Comparison of ENCODE assay signal across 1 cellular context in the genomic region with DNA sequence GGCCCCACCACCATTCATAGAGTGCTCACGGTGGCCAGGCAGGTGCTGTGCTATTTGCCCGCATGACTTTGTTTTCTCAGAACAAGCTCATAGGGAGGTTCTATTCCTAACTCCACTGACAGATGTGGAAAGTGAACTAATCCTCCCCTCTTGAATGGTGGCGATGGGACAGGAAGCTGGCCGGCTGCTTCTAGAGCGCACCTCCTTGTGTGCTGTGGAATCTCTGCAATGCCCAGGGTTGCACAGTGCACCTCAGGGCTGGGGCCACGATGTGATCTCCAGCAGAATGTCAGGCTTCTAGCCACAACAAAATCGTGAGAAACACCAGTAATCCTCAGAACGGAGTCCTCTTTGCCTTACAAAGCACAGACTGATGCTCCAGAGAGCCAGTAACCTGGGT.
TF ChIP-seq lines count a peak whose summit lies in the region.

No MANE protein-coding gene starts in this region.

TF ChIP-seq in GM23338, 12 proteins besides CTCF, POLR2A, EP300 and RAD21 (continued from another document):
- no peak for TF ChIP-seq ZNF462 (CRISPR knock-in tag; IDR thresholded peaks at IDR 0.05)
- TF ChIP-seq NANOG (IDR thresholded peaks at IDR 0.05; ENCODE audit: borderline replicate concordance): no peak
- no peak for TF ChIP-seq POLR2AphosphoS5 (IDR thresholded peaks at IDR 0.05; ENCODE audit: low read depth)
- TF ChIP-seq CREB1 (CRISPR knock-in tag; IDR thresholded peaks at IDR 0.05; ENCODE audit: low read depth): no peak
- TF ChIP-seq ZNF114 (CRISPR knock-in tag; IDR thresholded peaks at IDR 0.05): no peak
- TF ChIP-seq STAT1 (IDR thresholded peaks at IDR 0.05; ENCODE audit: unreplicated experiment): no peak
- TF ChIP-seq EZH2 (IDR thresholded peaks at IDR 0.05; ENCODE audit: low read depth, unreplicated experiment): no peak
- TF ChIP-seq, protein P1, sequence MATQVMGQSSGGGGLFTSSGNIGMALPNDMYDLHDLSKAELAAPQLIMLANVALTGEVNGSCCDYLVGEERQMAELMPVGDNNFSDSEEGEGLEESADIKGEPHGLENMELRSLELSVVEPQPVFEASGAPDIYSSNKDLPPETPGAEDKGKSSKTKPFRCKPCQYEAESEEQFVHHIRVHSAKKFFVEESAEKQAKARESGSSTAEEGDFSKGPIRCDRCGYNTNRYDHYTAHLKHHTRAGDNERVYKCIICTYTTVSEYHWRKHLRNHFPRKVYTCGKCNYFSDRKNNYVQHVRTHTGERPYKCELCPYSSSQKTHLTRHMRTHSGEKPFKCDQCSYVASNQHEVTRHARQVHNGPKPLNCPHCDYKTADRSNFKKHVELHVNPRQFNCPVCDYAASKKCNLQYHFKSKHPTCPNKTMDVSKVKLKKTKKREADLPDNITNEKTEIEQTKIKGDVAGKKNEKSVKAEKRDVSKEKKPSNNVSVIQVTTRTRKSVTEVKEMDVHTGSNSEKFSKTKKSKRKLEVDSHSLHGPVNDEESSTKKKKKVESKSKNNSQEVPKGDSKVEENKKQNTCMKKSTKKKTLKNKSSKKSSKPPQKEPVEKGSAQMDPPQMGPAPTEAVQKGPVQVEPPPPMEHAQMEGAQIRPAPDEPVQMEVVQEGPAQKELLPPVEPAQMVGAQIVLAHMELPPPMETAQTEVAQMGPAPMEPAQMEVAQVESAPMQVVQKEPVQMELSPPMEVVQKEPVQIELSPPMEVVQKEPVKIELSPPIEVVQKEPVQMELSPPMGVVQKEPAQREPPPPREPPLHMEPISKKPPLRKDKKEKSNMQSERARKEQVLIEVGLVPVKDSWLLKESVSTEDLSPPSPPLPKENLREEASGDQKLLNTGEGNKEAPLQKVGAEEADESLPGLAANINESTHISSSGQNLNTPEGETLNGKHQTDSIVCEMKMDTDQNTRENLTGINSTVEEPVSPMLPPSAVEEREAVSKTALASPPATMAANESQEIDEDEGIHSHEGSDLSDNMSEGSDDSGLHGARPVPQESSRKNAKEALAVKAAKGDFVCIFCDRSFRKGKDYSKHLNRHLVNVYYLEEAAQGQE (IDR thresholded peaks at IDR 0.05; ENCODE audit: unreplicated experiment): no peak
- TF ChIP-seq, protein P2, sequence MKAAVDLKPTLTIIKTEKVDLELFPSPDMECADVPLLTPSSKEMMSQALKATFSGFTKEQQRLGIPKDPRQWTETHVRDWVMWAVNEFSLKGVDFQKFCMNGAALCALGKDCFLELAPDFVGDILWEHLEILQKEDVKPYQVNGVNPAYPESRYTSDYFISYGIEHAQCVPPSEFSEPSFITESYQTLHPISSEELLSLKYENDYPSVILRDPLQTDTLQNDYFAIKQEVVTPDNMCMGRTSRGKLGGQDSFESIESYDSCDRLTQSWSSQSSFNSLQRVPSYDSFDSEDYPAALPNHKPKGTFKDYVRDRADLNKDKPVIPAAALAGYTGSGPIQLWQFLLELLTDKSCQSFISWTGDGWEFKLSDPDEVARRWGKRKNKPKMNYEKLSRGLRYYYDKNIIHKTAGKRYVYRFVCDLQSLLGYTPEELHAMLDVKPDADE (IDR thresholded peaks at IDR 0.05): no peak
